Comparison of ENCODE assay signal across 1 cellular context in the genomic region with DNA sequence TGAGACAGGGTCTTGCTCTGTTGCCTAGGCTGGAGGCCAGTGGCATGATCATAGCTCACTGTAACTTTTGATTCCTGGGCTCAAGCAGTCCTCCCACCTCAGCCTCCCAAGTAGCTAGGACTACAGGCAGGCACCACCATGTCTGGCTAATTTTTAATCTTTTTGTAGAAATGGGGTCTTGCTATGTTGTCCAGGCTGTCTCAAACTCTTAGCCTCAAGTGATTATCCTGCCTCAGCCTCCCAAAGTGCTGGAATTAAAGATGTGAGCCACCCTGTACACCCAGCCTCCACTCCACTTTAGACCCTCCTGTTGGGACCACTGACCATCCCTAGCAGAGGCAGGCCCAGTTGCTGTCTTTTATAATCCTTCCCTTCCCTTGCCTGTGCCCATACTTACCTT.
TF ChIP-seq lines count a peak whose summit lies in the region.

No MANE protein-coding gene starts in this region.

TF ChIP-seq in GM23338, 12 proteins besides CTCF, POLR2A, EP300 and RAD21:
- TF ChIP-seq, protein P1, sequence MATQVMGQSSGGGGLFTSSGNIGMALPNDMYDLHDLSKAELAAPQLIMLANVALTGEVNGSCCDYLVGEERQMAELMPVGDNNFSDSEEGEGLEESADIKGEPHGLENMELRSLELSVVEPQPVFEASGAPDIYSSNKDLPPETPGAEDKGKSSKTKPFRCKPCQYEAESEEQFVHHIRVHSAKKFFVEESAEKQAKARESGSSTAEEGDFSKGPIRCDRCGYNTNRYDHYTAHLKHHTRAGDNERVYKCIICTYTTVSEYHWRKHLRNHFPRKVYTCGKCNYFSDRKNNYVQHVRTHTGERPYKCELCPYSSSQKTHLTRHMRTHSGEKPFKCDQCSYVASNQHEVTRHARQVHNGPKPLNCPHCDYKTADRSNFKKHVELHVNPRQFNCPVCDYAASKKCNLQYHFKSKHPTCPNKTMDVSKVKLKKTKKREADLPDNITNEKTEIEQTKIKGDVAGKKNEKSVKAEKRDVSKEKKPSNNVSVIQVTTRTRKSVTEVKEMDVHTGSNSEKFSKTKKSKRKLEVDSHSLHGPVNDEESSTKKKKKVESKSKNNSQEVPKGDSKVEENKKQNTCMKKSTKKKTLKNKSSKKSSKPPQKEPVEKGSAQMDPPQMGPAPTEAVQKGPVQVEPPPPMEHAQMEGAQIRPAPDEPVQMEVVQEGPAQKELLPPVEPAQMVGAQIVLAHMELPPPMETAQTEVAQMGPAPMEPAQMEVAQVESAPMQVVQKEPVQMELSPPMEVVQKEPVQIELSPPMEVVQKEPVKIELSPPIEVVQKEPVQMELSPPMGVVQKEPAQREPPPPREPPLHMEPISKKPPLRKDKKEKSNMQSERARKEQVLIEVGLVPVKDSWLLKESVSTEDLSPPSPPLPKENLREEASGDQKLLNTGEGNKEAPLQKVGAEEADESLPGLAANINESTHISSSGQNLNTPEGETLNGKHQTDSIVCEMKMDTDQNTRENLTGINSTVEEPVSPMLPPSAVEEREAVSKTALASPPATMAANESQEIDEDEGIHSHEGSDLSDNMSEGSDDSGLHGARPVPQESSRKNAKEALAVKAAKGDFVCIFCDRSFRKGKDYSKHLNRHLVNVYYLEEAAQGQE (IDR thresholded peaks at IDR 0.05; ENCODE audit: unreplicated experiment) = no peak
- TF ChIP-seq STAT1 (IDR thresholded peaks at IDR 0.05; ENCODE audit: unreplicated experiment) = no peak
- no peak for TF ChIP-seq ZNF331 (CRISPR knock-in tag; IDR thresholded peaks at IDR 0.05; ENCODE audit: low read depth)
- TF ChIP-seq ZNF462 (CRISPR knock-in tag; IDR thresholded peaks at IDR 0.05) = no peak
- TF ChIP-seq, protein P2, sequence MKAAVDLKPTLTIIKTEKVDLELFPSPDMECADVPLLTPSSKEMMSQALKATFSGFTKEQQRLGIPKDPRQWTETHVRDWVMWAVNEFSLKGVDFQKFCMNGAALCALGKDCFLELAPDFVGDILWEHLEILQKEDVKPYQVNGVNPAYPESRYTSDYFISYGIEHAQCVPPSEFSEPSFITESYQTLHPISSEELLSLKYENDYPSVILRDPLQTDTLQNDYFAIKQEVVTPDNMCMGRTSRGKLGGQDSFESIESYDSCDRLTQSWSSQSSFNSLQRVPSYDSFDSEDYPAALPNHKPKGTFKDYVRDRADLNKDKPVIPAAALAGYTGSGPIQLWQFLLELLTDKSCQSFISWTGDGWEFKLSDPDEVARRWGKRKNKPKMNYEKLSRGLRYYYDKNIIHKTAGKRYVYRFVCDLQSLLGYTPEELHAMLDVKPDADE (IDR thresholded peaks at IDR 0.05) = no peak
- TF ChIP-seq POLR2AphosphoS5 (IDR thresholded peaks at IDR 0.05; ENCODE audit: low read depth) = no peak
- no peak for TF ChIP-seq CREB1 (CRISPR knock-in tag; IDR thresholded peaks at IDR 0.05; ENCODE audit: low read depth)
- no peak for TF ChIP-seq NANOG (IDR thresholded peaks at IDR 0.05; ENCODE audit: borderline replicate concordance)
- TF ChIP-seq EZH2 (IDR thresholded peaks at IDR 0.05; ENCODE audit: low read depth, unreplicated experiment) = no peak
- TF ChIP-seq ZNF114 (CRISPR knock-in tag; IDR thresholded peaks at IDR 0.05) = no peak
- no peak for TF ChIP-seq JUNB (IDR thresholded peaks at IDR 0.05; ENCODE audit: unreplicated experiment)
- TF ChIP-seq EZH2phosphoT487 (IDR thresholded peaks at IDR 0.05; ENCODE audit: unreplicated experiment) = no peak
TF ChIP-seq in GM23338: peak in this region for 0.
